In the genomic region with DNA sequence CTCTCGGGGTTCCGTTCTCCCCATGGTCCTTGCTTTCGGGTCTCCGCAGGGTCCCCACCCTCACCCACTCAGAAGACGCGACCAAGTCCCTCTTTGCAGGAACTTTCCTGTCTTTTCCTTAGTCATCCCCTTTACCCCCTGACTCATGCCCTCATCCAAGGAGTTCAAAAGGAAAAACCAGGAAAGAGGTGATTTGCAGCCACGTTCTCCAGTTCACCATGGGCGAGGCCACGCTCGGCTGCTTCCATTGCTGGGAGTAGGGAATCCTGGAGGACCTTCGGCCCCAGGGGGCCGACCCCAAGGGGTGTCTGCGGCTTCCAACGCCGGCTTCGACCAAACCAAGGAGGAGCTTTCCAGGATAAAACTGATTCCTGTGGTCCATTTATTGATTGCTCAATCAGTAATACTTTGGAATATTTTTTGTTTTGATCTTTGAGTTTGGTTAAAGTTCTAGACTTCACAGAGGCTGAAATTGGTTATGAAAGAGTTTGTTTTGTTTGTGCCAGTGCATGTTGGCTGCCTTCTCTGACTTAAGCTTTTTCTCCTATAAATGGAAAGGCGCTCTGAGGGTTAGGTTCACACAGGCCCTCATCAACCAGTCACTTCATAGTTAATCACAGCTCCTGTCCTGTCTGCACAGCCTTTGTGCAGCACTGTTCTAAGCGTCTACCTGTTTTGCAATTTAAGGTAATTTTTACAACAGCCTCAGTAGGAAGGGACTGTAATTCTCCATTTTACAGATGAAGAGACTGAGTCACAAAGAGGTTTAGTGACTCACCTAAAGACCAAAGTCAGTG, we compare ENCODE assay signal across 8 cellular contexts. TPM values are rescaled to one million over a fixed set of nuclear protein-coding genes. Genes with fewer than 3 reads are reported as not detected.
DNase-seq lines count a peak whose midpoint lies in the region; ATAC-seq, FAIRE-seq and TF ChIP-seq lines count a peak whose summit lies in the region.

No MANE protein-coding gene starts in this region.

- H3K9me3 ChIP-seq in SK-N-SH: no peaks in the 10 kb centered on the region
- H3K9me3 ChIP-seq in neutrophil: no peaks in the 10 kb centered on the region

- no peak for TF ChIP-seq RAD21 in SK-N-SH (IDR thresholded peaks at IDR 0.05; ENCODE audit: low read length)

- peaks cover 10% of the 10 kb centered on the region; the same call in 1 of the 2 replicates for H3K79me2 ChIP-seq in SK-N-SH (ENCODE audit: insufficient read depth)

- TF ChIP-seq EP300 in SK-N-SH (IDR thresholded peaks at IDR 0.05; ENCODE audit: borderline replicate concordance in 1 of 2, low read depth in 1 of 2, low read length in 1 of 2): no peak

- no peaks in the 10 kb centered on the region for H3F3A ChIP-seq in SK-N-SH (replicated peaks; ENCODE audit: insufficient read depth)

- H4K20me1 ChIP-seq in SK-N-SH (ENCODE audit: insufficient read depth): no peaks in the 10 kb centered on the region

- peak overlapping the region; percentile 92 for H3K4me2 ChIP-seq in SK-N-SH

- H3K27me3 ChIP-seq in SK-N-SH (ENCODE audit: insufficient read depth) (no peaks in the 10 kb centered on the region), neutrophil (no peaks in the 10 kb centered on the region)

- TF ChIP-seq CTCF in SK-N-SH (IDR thresholded peaks at IDR 0.05): no peak
- no peak for TF ChIP-seq CTCF in neutrophil (IDR thresholded peaks at IDR 0.05)

- peaks cover 0 to 11% of the 10 kb centered on the region in 2 experiments; a peak in 1 of 4 replicates for H3K4me1 ChIP-seq in SK-N-SH (ENCODE audit: control insufficient read depth in 1 of 2, insufficient read depth in 2 of 2, low read depth in 1 of 2, low read length in 1 of 2)
- peaks cover 41 to 51% of the 10 kb centered on the region in 2 experiments for H3K4me1 ChIP-seq in neutrophil (ENCODE audit: control insufficient read depth in 1 of 2, insufficient read depth in 1 of 2, low read depth in 1 of 2, low read length in 1 of 2)

- DNase-seq in SK-N-SH (peak; percentile 54), fibroblast of peridontal ligament (ENCODE audit: extremely low read depth) (peak; percentile 48), GM19239 (ENCODE audit: insufficient read length, low spot score) (no peak)
- DNase-seq in activated CD4-positive, CD25-positive, alpha-beta regulatory T cell treated with anti-CD3 and anti-CD28 coated beads, Interleukin-2, amount 50 U/mL, for 72 hours: no peak

- H3K4me3 ChIP-seq in GM08714 (ENCODE audit: low read length) (peak overlapping the region; percentile 69; the same call in 1 of the 2 replicates), SK-N-SH (ENCODE audit: low read depth in 2 of 2, low read length in 1 of 2) (peak overlapping the region; percentile 66 to 78), neutrophil (ENCODE audit: low read depth in 1 of 2, low read length in 1 of 2) (peak overlapping the region; percentile 77 to 86)

- ATAC-seq in GM21367 (IDR thresholded peaks at IDR 0.05; ENCODE audit: unreplicated experiment) (no peak), HG03139 (IDR thresholded peaks at IDR 0.05; ENCODE audit: unreplicated experiment) (no peak)

- H3K9me2 ChIP-seq in SK-N-SH: no peaks in the 10 kb centered on the region

- H3K9ac ChIP-seq in SK-N-SH: peak overlapping the region; percentile 75; the same call in 1 of the 2 replicates

- peak overlapping the region; percentile 95; the same call in 1 of the 2 replicates for H2AFZ ChIP-seq in SK-N-SH (ENCODE audit: low read depth)

- POLR2A ChIA-PET in SK-N-SH (lab: Yijun Ruan, JAX): interaction anchor here (0.7 to 1.0 kb wide), 3 partner anchors 8 to 13 kb away, joined by 3 to 5 read pairs (median 4); no protein-coding TSS in a partner anchor

- FAIRE-seq in GM19239 (lab: Jason Lieb, UNC): no peak

- CTCF ChIA-PET in SK-N-SH (lab: Yijun Ruan, JAX): interaction anchor here (1.3 to 2.2 kb wide), 4 partner anchors 14 to 371 kb away, joined by 4 to 12 read pairs (median 8); no protein-coding TSS in a partner anchor

- H3K27ac ChIP-seq in SK-N-SH (ENCODE audit: low read depth in 2 of 2, low read length in 1 of 2) (peak overlapping the region; percentile 19 to 28; a peak in 2 of 4 replicates), neutrophil (peak overlapping the region; percentile 24)

- 19% methylated on average over 18 of the region's 18 CpGs for WGBS in SK-N-SH (ENCODE audit: low lambda C conversion rate)

- H3K36me3 ChIP-seq in SK-N-SH (replicated peaks in 1 of 2; ENCODE audit: control insufficient read depth in 1 of 2, insufficient read depth in 2 of 2, low read length in 1 of 2) (no peaks in the 10 kb centered on the region), neutrophil (no peaks in the 10 kb centered on the region)

TF ChIP-seq in SK-N-SH, 30 proteins besides CTCF, POLR2A, EP300 and RAD21:
- TF ChIP-seq, protein P1, sequence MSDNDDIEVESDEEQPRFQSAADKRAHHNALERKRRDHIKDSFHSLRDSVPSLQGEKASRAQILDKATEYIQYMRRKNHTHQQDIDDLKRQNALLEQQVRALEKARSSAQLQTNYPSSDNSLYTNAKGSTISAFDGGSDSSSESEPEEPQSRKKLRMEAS (IDR thresholded peaks at IDR 0.05; ENCODE audit: low read depth): peak; percentile 60
- TF ChIP-seq, protein P2, sequence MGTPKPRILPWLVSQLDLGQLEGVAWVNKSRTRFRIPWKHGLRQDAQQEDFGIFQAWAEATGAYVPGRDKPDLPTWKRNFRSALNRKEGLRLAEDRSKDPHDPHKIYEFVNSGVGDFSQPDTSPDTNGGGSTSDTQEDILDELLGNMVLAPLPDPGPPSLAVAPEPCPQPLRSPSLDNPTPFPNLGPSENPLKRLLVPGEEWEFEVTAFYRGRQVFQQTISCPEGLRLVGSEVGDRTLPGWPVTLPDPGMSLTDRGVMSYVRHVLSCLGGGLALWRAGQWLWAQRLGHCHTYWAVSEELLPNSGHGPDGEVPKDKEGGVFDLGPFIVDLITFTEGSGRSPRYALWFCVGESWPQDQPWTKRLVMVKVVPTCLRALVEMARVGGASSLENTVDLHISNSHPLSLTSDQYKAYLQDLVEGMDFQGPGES (IDR thresholded peaks at IDR 0.05; ENCODE audit: low read depth, low read length): no peak
- TF ChIP-seq CHD2 (IDR thresholded peaks at IDR 0.05; ENCODE audit: low read length, partially characterized antibody): no peak
- TF ChIP-seq, protein P3, sequence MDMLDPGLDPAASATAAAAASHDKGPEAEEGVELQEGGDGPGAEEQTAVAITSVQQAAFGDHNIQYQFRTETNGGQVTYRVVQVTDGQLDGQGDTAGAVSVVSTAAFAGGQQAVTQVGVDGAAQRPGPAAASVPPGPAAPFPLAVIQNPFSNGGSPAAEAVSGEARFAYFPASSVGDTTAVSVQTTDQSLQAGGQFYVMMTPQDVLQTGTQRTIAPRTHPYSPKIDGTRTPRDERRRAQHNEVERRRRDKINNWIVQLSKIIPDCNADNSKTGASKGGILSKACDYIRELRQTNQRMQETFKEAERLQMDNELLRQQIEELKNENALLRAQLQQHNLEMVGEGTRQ (IDR thresholded peaks at IDR 0.05; ENCODE audit: borderline replicate concordance, low read depth, low read length): no peak
- 0 out of 2 replicates have a peak, but pooled peaks have one; percentile 1 for TF ChIP-seq SIN3A (IDR thresholded peaks at IDR 0.05; ENCODE audit: borderline replicate concordance, low read depth, low read length)
- TF ChIP-seq POLR2AphosphoS5 (IDR thresholded peaks at IDR 0.05; ENCODE audit: low read depth, low read length): no peak
- no peak for TF ChIP-seq RFX5 (IDR thresholded peaks at IDR 0.05; ENCODE audit: low read length)
- TF ChIP-seq NFIC (IDR thresholded peaks at IDR 0.05; ENCODE audit: borderline replicate concordance): no peak

RNA-seq across cellular contexts. Expression of a gene that starts 0.8 kb away (rescaled TPM):
- 60.4 and 67.5 TPM in 2 replicates for polyA plus RNA-seq in SK-N-SH (2012; rRNA removed)
- 48.3 and 62.1 TPM in 2 replicates for polyA plus RNA-seq in SK-N-SH (2012; cell fraction: cytosol; rRNA removed)
- 45.4 and 55.7 TPM in 2 replicates for polyA plus RNA-seq in SK-N-SH (2012; cell fraction: nucleus; rRNA removed)

Comparison
In these comparisons a context has a peak if more than half of its experiments do, and no peak if none do; other contexts are left out.
1. DNase-seq: peak in SK-N-SH (single experiment) and fibroblast of peridontal ligament (single experiment); none in GM19239 (single experiment) and activated CD4-positive, CD25-positive, alpha-beta regulatory T cell treated with anti-CD3 and anti-CD28 coated beads, Interleukin-2, amount 50 U/mL, for 72 hours (single experiment).
2. Peak in every context shown above with its lines, with median percentiles within 50 percentile points of each other: H3K4me3 ChIP-seq.